8 cellular contexts compared by ENCODE assay signal in genomic region chr3:167735233-167736107, GRCh38. TPM values are rescaled to one million over a fixed set of nuclear protein-coding genes. Genes with fewer than 3 reads are reported as not detected.
DNase-seq lines count a peak whose midpoint lies in the region; ATAC-seq and TF ChIP-seq lines count a peak whose summit lies in the region.

TSS of gene SERPINI1 (plus strand) at chr3:167735721. CDS start at chr3:167789129, 53,408 bp downstream.

- H3K4me1 ChIP-seq in BLaER1 treated with 17β-estradiol and CSF1 and Interleukin-3, amounts not matched to agents 10 nM and 100 nM, result peaks cover 22 to 46% (median 38%) of the 10 kb centered on the region in 10 experiments

- peaks cover 8% of the 10 kb centered on the region for H3K36me3 Mint-ChIP-seq in activated CD4-positive, alpha-beta T cell treated with anti-CD3 and anti-CD28 coated beads, Interleukin-2, amount 10 ng/mL, durations not matched to agents 24 days and 14 days (ENCODE audit: low read depth)

- DNase-seq in NCI-H510A treated with DMSO at 0.1 percent for 48 hours (lab: John Stamatoyannopoulos, UW), result peak; percentile 92
- DNase-seq in activated CD4-positive, alpha-beta T cell treated with anti-CD3 and anti-CD28 coated beads, Interleukin-2, amount 10 ng/mL, durations not matched to agents 24 days and 14 days, result peak; percentile 94
- DNase-seq in dorsolateral prefrontal cortex, result peak; percentile 71 to 97 (median 92)
- peak; percentile 89 to 96 for DNase-seq in lower leg skin (ENCODE audit: low spot score in 2 of 2)
- peak; percentile 65 to 69 for DNase-seq in stimulated activated CD4-positive, alpha-beta T cell treated with anti-CD3 and anti-CD28 coated beads, Interleukin-4, amount 100 ng/mL, for 4 hours

- peak within 1 kb of the TSS; percentile 79 to 96 (median 87) for H3K4me2 ChIP-seq in BLaER1 treated with 17β-estradiol and CSF1 and Interleukin-3, amounts not matched to agents 10 nM and 100 nM

- 0 to 1% methylated on average over 36 to 37 of the region's 37 CpGs for WGBS in lower leg skin, 2 donors

- H3K4me3 ChIP-seq in BLaER1 treated with 17β-estradiol and CSF1 and Interleukin-3, amounts not matched to agents 10 nM and 100 nM, result peak within 1 kb of the TSS; percentile 67 to 90 (median 80)
- H3K4me3 ChIP-seq in dorsolateral prefrontal cortex, result peak within 1 kb of the TSS; percentile 71 to 97 (median 90)
- H3K4me3 ChIP-seq in lower leg skin (ENCODE audit: low read depth, poor library complexity, severe bottlenecking), result peak within 1 kb of the TSS; percentile 93

- peak within 1 kb of the TSS; percentile 81 to 95 (median 91) for H3K27ac ChIP-seq in BLaER1 treated with 17β-estradiol and CSF1 and Interleukin-3, amounts not matched to agents 10 nM and 100 nM
- peak within 1 kb of the TSS; percentile 76 to 99 (median 96) for H3K27ac ChIP-seq in dorsolateral prefrontal cortex

- H3K9me3 ChIP-seq in BLaER1 treated with 17β-estradiol and CSF1 and Interleukin-3, amounts not matched to agents 10 nM and 100 nM (replicated peaks in 1 of 11), result no peaks in the 10 kb centered on the region

- no peaks in the 10 kb centered on the region for H3K27me3 ChIP-seq in BLaER1 treated with 17β-estradiol and CSF1 and Interleukin-3, amounts not matched to agents 10 nM and 100 nM
- no peaks in the 10 kb centered on the region for H3K27me3 ChIP-seq in dorsolateral prefrontal cortex

- H4K20me1 ChIP-seq in BLaER1 treated with 17β-estradiol and CSF1 and Interleukin-3, amounts not matched to agents 10 nM and 100 nM, result peaks cover 25 to 42% (median 32%) of the 10 kb centered on the region in 11 experiments; a peak in 20 of 22 replicates

- H3K27ac Mint-ChIP-seq in activated CD4-positive, alpha-beta T cell treated with anti-CD3 and anti-CD28 coated beads, Interleukin-2, amount 10 ng/mL, durations not matched to agents 24 days and 14 days, result no peak within 1 kb of the TSS

- H3K9me3 Mint-ChIP-seq in activated CD4-positive, alpha-beta T cell treated with anti-CD3 and anti-CD28 coated beads, Interleukin-2, amount 10 ng/mL, durations not matched to agents 24 days and 14 days, result no peaks in the 10 kb centered on the region

- TF ChIP-seq CTCF in dorsolateral prefrontal cortex (IDR thresholded peaks at IDR 0.05 in 54 of 56, conservative IDR thresholded peaks at IDR 0.05 in 2 of 56; ENCODE audit: low read depth in 1 of 56, partially characterized antibody in 56 of 56) (peak in 37 of 56 donors; percentile 5 to 55 (median 22)), lower leg skin (IDR thresholded peaks at IDR 0.05) (peak in 1 of 3 donors; percentile 18)

- TF ChIP-seq POLR2A in lower leg skin (IDR thresholded peaks at IDR 0.05), result no peak

- H3K36me3 ChIP-seq in BLaER1 treated with 17β-estradiol and CSF1 and Interleukin-3, amounts not matched to agents 10 nM and 100 nM, result peaks cover 0 to 11% (median 5%) of the 10 kb centered on the region in 11 experiments; a peak in 6 of 22 replicates

- H3K27me3 Mint-ChIP-seq in activated CD4-positive, alpha-beta T cell treated with anti-CD3 and anti-CD28 coated beads, Interleukin-2, amount 10 ng/mL, durations not matched to agents 24 days and 14 days, result peaks cover 7% of the 10 kb centered on the region

- ATAC-seq in GM19324 (IDR thresholded peaks at IDR 0.05; ENCODE audit: low FRiP score, unreplicated experiment) (peak; percentile 65), HG03457 (IDR thresholded peaks at IDR 0.05; ENCODE audit: unreplicated experiment) (peak; percentile 47)

- no peak within 1 kb of the TSS for H3K4me3 Mint-ChIP-seq in activated CD4-positive, alpha-beta T cell treated with anti-CD3 and anti-CD28 coated beads, Interleukin-2, amount 10 ng/mL, durations not matched to agents 24 days and 14 days

- peak within 1 kb of the TSS; percentile 80 to 92 (median 88) for H3K9ac ChIP-seq in BLaER1 treated with 17β-estradiol and CSF1 and Interleukin-3, amounts not matched to agents 10 nM and 100 nM

- peaks cover 28% of the 10 kb centered on the region for H3K4me1 Mint-ChIP-seq in activated CD4-positive, alpha-beta T cell treated with anti-CD3 and anti-CD28 coated beads, Interleukin-2, amount 10 ng/mL, durations not matched to agents 24 days and 14 days

- intact Hi-C loops in activated CD4-positive, alpha-beta T cell treated with anti-CD3 and anti-CD28 coated beads, Interleukin-2, amount 10 ng/mL, durations not matched to agents 24 days and 14 days (cut with micrococcal nuclease), result loop anchor here (1.0 to 10.0 kb wide), 4 partner anchors 147 to 1929 kb away; partner anchors contain the start of genes GOLIM4, MECOM and ZBBX
- intact Hi-C loops in dorsolateral prefrontal cortex (cut with DNase I), result loop anchor here (2.0 to 10.0 kb wide), 7 partner anchors 47 to 362 kb away; partner anchors contain the start of gene GOLIM4 (in 1 of the 2)
- intact Hi-C loops in lower leg skin (cut with DNase I; ENCODE audit: low total_unique reads), result no loop called here

RNA-seq across cellular contexts. Expression of gene SERPINI1, which starts in this region (rescaled TPM):
- total RNA-seq in activated CD4-positive, alpha-beta T cell treated with anti-CD3 and anti-CD28 coated beads, Interleukin-2, amount 10 ng/mL, durations not matched to agents 24 days and 14 days, result 0.49 and 0.57 TPM in 2 replicates
- 100 to 1,000 TPM in 118 of 120 experiments, 10 to 100 TPM in 2; 59.0 to 596 (median 327) TPM for total RNA-seq in dorsolateral prefrontal cortex
- total RNA-seq in lower leg skin, result 1 to 10 TPM in 3 of 4 donors, under 1 TPM in 1; 0.42 to 6.2 (median 2.3) TPM

Comparison
In these comparisons a context has a peak if more than half of its experiments do, and no peak if none do; other contexts are left out.
1. Peak in every context shown above with its lines: DNase-seq, ATAC-seq, H3K4me3 ChIP-seq and H3K27ac ChIP-seq.
2. RNA of gene SERPINI1 (total RNA-seq): 59.0 to 596 TPM in dorsolateral prefrontal cortex; 0.42 to 6.2 TPM in lower leg skin and 0.49 to 0.57 TPM in activated CD4-positive, alpha-beta T cell treated with anti-CD3 and anti-CD28 coated beads, Interleukin-2, amount 10 ng/mL, durations not matched to agents 24 days and 14 days; every median in the first group is over 4 times any median in the second.
3. Peak in DNase-seq in activated CD4-positive, alpha-beta T cell treated with anti-CD3 and anti-CD28 coated beads, Interleukin-2, amount 10 ng/mL, durations not matched to agents 24 days and 14 days; RNA of the gene not detected or under 1 TPM.